8 cellular contexts compared by ENCODE assay signal in the genomic region with DNA sequence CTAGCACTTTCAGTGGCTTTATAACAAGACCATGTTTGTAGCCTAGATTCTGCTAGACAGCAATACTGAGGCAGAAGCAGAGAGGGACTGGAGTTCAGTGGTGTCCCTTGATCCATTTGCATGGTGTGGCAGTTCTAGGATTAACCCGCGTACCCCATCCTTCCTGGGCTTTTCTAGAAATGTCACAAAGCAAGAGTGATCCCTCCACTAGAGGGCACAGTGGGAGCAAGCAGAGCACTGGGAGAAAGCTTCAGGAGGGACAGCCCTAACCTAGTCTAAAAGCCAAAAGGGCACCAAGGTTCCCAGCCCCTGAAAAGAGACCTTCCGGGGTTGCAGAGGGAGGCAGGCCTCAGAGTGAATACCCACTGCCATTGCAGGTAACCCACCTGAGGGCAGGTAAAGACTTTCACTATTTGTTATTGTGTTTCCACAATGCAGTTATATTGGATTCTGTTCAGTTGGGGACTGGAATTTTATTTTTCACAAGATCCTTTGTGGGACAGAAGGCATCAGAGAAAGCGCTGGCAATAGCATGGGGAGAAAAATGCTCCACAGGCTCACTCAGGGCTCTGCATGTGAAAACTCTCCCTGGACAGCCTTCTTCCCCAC.
DNase-seq lines count a peak whose midpoint lies in the region; ATAC-seq and TF ChIP-seq lines count a peak whose summit lies in the region.

No MANE protein-coding gene starts in this region.

- no peak overlapping the region for H3K27ac Mint-ChIP-seq in activated CD4-positive, alpha-beta memory T cell treated with anti-CD3 and anti-CD28 coated beads for 36 hours
- H3K27ac Mint-ChIP-seq in effector memory CD8-positive, alpha-beta T cell = no peak overlapping the region
- no peak overlapping the region for H3K27ac Mint-ChIP-seq in mesothelial cell of epicardium
- H3K27ac Mint-ChIP-seq in stimulated activated memory B cell treated with anti-CD40 and anti-IgM and Interleukin-4, amounts not matched to agents 10 μg/mL and 1 μg/mL and 100 μg/mL, for 72 hours = no peak overlapping the region

- CTCF ChIA-PET in activated CD4-positive, alpha-beta memory T cell treated with anti-CD3 and anti-CD28 coated beads for 36 hours (lab: Charles Lee) = interaction anchor here (0.6 to 4.3 kb wide), 6 partner anchors 10 to 473 kb away, joined by 3 to 44 read pairs (median 4); partner anchors contain the start of gene POMP

- peaks cover 3% of the 10 kb centered on the region for H3K27me3 Mint-ChIP-seq in activated CD4-positive, alpha-beta memory T cell treated with anti-CD3 and anti-CD28 coated beads for 36 hours
- peaks cover 0 to 23% of the 10 kb centered on the region in 2 donors for H3K27me3 Mint-ChIP-seq in effector memory CD8-positive, alpha-beta T cell
- peaks cover 4% of the 10 kb centered on the region for H3K27me3 Mint-ChIP-seq in mesothelial cell of epicardium (ENCODE audit: low read depth)
- no peaks in the 10 kb centered on the region for H3K27me3 Mint-ChIP-seq in stimulated activated memory B cell treated with anti-CD40 and anti-IgM and Interleukin-4, amounts not matched to agents 10 μg/mL and 1 μg/mL and 100 μg/mL, for 72 hours

- no peaks in the 10 kb centered on the region for H3K9me3 Mint-ChIP-seq in activated CD4-positive, alpha-beta memory T cell treated with anti-CD3 and anti-CD28 coated beads for 36 hours
- no peaks in the 10 kb centered on the region for H3K9me3 Mint-ChIP-seq in effector memory CD8-positive, alpha-beta T cell
- H3K9me3 Mint-ChIP-seq in mesothelial cell of epicardium = no peaks in the 10 kb centered on the region
- H3K9me3 Mint-ChIP-seq in stimulated activated memory B cell treated with anti-CD40 and anti-IgM and Interleukin-4, amounts not matched to agents 10 μg/mL and 1 μg/mL and 100 μg/mL, for 72 hours = no peaks in the 10 kb centered on the region

- no peaks in the 10 kb centered on the region for H3K36me3 ChIP-seq in H7 (replicated peaks; ENCODE audit: control insufficient read depth, insufficient read depth, low read length)

- no peaks in the 10 kb centered on the region for H3K36me3 Mint-ChIP-seq in activated CD4-positive, alpha-beta memory T cell treated with anti-CD3 and anti-CD28 coated beads for 36 hours
- no peaks in the 10 kb centered on the region for H3K36me3 Mint-ChIP-seq in effector memory CD8-positive, alpha-beta T cell (ENCODE audit: insufficient read depth)
- no peaks in the 10 kb centered on the region for H3K36me3 Mint-ChIP-seq in mesothelial cell of epicardium
- no peaks in the 10 kb centered on the region for H3K36me3 Mint-ChIP-seq in stimulated activated memory B cell treated with anti-CD40 and anti-IgM and Interleukin-4, amounts not matched to agents 10 μg/mL and 1 μg/mL and 100 μg/mL, for 72 hours

- no peak overlapping the region for H3K4me3 Mint-ChIP-seq in activated CD4-positive, alpha-beta memory T cell treated with anti-CD3 and anti-CD28 coated beads for 36 hours
- H3K4me3 Mint-ChIP-seq in effector memory CD8-positive, alpha-beta T cell = no peak overlapping the region
- H3K4me3 Mint-ChIP-seq in mesothelial cell of epicardium = no peak overlapping the region
- H3K4me3 Mint-ChIP-seq in stimulated activated memory B cell treated with anti-CD40 and anti-IgM and Interleukin-4, amounts not matched to agents 10 μg/mL and 1 μg/mL and 100 μg/mL, for 72 hours = no peak overlapping the region

- DNase-seq in DMS153 (lab: John Stamatoyannopoulos, UW) (peak; percentile 31), H7 (peak; percentile 88), NCI-H82 (lab: John Stamatoyannopoulos, UW) (peak; percentile 92), mesothelial cell of epicardium (ENCODE audit: low spot score in 2 of 2, unreplicated experiment in 2 of 2) (peak in 1 of 2 experiments; percentile 46)
- DNase-seq in activated CD4-positive, alpha-beta memory T cell treated with anti-CD3 and anti-CD28 coated beads for 36 hours = peak; percentile 65
- peak; percentile 27 to 38 (median 38) for DNase-seq in effector memory CD8-positive, alpha-beta T cell

- H3K4me1 Mint-ChIP-seq in activated CD4-positive, alpha-beta memory T cell treated with anti-CD3 and anti-CD28 coated beads for 36 hours (ENCODE audit: low read depth) = peaks cover 3% of the 10 kb centered on the region
- no peaks in the 10 kb centered on the region for H3K4me1 Mint-ChIP-seq in effector memory CD8-positive, alpha-beta T cell (ENCODE audit: low read depth in 2 of 2)
- H3K4me1 Mint-ChIP-seq in mesothelial cell of epicardium = peaks cover 32% of the 10 kb centered on the region
- H3K4me1 Mint-ChIP-seq in stimulated activated memory B cell treated with anti-CD40 and anti-IgM and Interleukin-4, amounts not matched to agents 10 μg/mL and 1 μg/mL and 100 μg/mL, for 72 hours = peaks cover 7% of the 10 kb centered on the region

- ATAC-seq in effector memory CD8-positive, alpha-beta T cell (replicated peaks) = peak; percentile 61
- ATAC-seq in stimulated activated memory B cell treated with anti-CD40 and anti-IgM and Interleukin-4, amounts not matched to agents 10 μg/mL and 1 μg/mL and 100 μg/mL, for 72 hours = peak; percentile 69
- no peak for ATAC-seq in GM19035 (IDR thresholded peaks at IDR 0.05; ENCODE audit: unreplicated experiment)

- peak; percentile 48 for TF ChIP-seq CTCF in mesothelial cell of epicardium (IDR thresholded peaks at IDR 0.05; ENCODE audit: unreplicated experiment)

- intact Hi-C loops in activated CD4-positive, alpha-beta memory T cell treated with anti-CD3 and anti-CD28 coated beads for 36 hours (cut with micrococcal nuclease) = loop anchor here (1.0 to 2.0 kb wide), 3 partner anchors 312 to 472 kb away; partner anchors contain the start of gene POMP

- no peak overlapping the region for H3K4me3 ChIP-seq in H7 (ENCODE audit: insufficient read depth, low read depth, low read length)

- no peaks in the 10 kb centered on the region for H3K27me3 ChIP-seq in H7 (ENCODE audit: control insufficient read depth, insufficient read depth, low read length)

- POLR2A ChIA-PET in activated CD4-positive, alpha-beta memory T cell treated with anti-CD3 and anti-CD28 coated beads for 36 hours (lab: Charles Lee) = no interaction called here
